In the genomic region with DNA sequence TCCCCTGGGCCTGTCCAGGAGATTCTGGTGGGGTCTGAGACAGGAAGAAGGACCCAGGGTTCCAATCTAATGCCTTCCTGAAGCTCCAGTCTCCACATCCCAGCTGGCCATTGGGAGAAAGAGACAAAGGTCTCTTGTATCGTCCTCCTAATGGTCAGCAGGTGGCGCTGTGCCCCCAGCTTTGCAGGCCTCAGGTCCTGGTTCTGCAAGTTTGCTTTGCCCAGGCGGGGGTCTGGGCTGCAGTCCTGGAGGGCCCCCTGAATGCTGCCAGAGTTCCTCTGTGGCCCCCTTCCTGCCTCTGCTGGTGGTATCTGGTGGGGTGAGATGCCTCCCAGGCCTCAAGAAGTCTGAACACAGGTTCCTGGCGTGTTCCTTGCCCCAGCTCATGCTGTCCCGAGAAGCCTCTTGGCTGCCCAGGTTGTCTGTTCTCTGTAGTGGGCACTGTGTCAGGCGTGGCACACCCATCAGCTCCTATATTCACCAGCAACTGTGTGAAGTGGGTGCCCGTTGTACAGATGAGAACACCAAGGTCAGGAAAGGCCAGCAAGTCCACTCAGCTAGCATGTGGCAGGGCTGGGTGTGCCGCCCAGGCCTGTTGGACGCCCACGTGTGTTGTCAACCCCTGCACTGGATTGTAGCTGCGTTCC, we compare ENCODE assay signal across 1 cellular context.
TF ChIP-seq lines count a peak whose summit lies in the region.

No MANE protein-coding gene starts in this region.

TF ChIP-seq in K562, 482 proteins besides CTCF, POLR2A, EP300 and RAD21 (continues in another document):
- TF ChIP-seq HNRNPL (IDR thresholded peaks at IDR 0.05; ENCODE audit: low read depth, low read length) (no peak), CHCHD3 (CRISPR knock-in tag; IDR thresholded peaks at IDR 0.05) (no peak), TCF7L2 (IDR thresholded peaks at IDR 0.05; ENCODE audit: low read depth, low read length) (no peak), ZNF316 (IDR thresholded peaks at IDR 0.05) (no peak), KDM5B (IDR thresholded peaks at IDR 0.05; ENCODE audit: insufficient replicate concordance, low read depth, low read length) (no peak), FOXA1 (IDR thresholded peaks at IDR 0.05; ENCODE audit: borderline replicate concordance) (no peak), JUND (IDR thresholded peaks at IDR 0.05; ENCODE audit: borderline replicate concordance, low read depth, low read length) (0 out of 2 replicates have a peak, but pooled peaks have one; percentile 10), JUND (tag; IDR thresholded peaks at IDR 0.05; ENCODE audit: borderline replicate concordance, low read depth, low read length) (no peak; the same call in 2 of the 3 replicates), SP2 (IDR thresholded peaks at IDR 0.05; ENCODE audit: extremely low read depth, low read depth, low read length, poor library complexity, severe bottlenecking) (no peak), POLR3A (IDR thresholded peaks at IDR 0.05; ENCODE audit: borderline replicate concordance, extremely low read depth, insufficient read depth, insufficient read length) (no peak), MEF2A (IDR thresholded peaks at IDR 0.05; ENCODE audit: control insufficient read depth, low read depth, low read length) (no peak), ZNF668 (CRISPR knock-in tag; IDR thresholded peaks at IDR 0.05) (no peak), U2AF2 (optimal IDR thresholded peaks at IDR 0.05; ENCODE audit: low read depth, low read length) (no peak), KHSRP (IDR thresholded peaks at IDR 0.05) (no peak), ZNF124 (CRISPR knock-in tag; IDR thresholded peaks at IDR 0.05) (no peak), ZBTB7A (IDR thresholded peaks at IDR 0.05; ENCODE audit: borderline replicate concordance, control insufficient read depth, low read depth, low read length) (peak; percentile 75; the same call in 1 of the 2 replicates), NONO (IDR thresholded peaks at IDR 0.05; ENCODE audit: low read depth in 2 of 2, low read length in 1 of 2) (no peak), FOXP1 (CRISPR knock-in tag; IDR thresholded peaks at IDR 0.05) (no peak), HDAC2 (IDR thresholded peaks at IDR 0.05) (peak; percentile 14; the same call in 1 of the 2 replicates), BRD9 (IDR thresholded peaks at IDR 0.05; ENCODE audit: low read depth, partially characterized antibody) (peak; percentile 47), ZNF785 (CRISPR knock-in tag; IDR thresholded peaks at IDR 0.05) (no peak), PRMT5 (CRISPR knock-in tag; IDR thresholded peaks at IDR 0.05) (no peak), NFIC (IDR thresholded peaks at IDR 0.05) (no peak), XRCC4 (IDR thresholded peaks at IDR 0.05; ENCODE audit: extremely low read depth, insufficient read depth, insufficient read length) (no peak), HNRNPH1 (optimal IDR thresholded peaks at IDR 0.05; ENCODE audit: low read depth, low read length) (no peak), C11orf30 (IDR thresholded peaks at IDR 0.05; ENCODE audit: low read depth) (no peak), SNIP1 (IDR thresholded peaks at IDR 0.05; ENCODE audit: low read depth) (no peak), ZNF764 (CRISPR knock-in tag; IDR thresholded peaks at IDR 0.05; ENCODE audit: low read depth) (no peak), ZNF12 (CRISPR knock-in tag; IDR thresholded peaks at IDR 0.05) (no peak), KLF16 (IDR thresholded peaks at IDR 0.05) (no peak), DIDO1 (tag; IDR thresholded peaks at IDR 0.05; ENCODE audit: low read depth) (no peak), ZNF253 (CRISPR knock-in tag; conservative IDR thresholded peaks at IDR 0.05) (no peak), PHB (CRISPR knock-in tag; IDR thresholded peaks at IDR 0.05) (no peak), SRSF3 (IDR thresholded peaks at IDR 0.05; ENCODE audit: insufficient read depth, low read length) (no peak), ATF7 (IDR thresholded peaks at IDR 0.05) (peak; percentile 30; the same call in 1 of the 2 replicates), ZNF24 (IDR thresholded peaks at IDR 0.05) (0 out of 2 replicates have a peak, but pooled peaks have one; percentile 18), RBM25 (IDR thresholded peaks at IDR 0.05; ENCODE audit: low read depth, low read length, severe bottlenecking) (peak; percentile 58), CREBBP (IDR thresholded peaks at IDR 0.05; ENCODE audit: low read depth, low read length) (no peak), MCM2 (IDR thresholded peaks at IDR 0.05; ENCODE audit: low read depth) (no peak), IFI16 (CRISPR knock-in tag; IDR thresholded peaks at IDR 0.05) (no peak), LEF1 (IDR thresholded peaks at IDR 0.05) (no peak)
- TF ChIP-seq, protein P1, sequence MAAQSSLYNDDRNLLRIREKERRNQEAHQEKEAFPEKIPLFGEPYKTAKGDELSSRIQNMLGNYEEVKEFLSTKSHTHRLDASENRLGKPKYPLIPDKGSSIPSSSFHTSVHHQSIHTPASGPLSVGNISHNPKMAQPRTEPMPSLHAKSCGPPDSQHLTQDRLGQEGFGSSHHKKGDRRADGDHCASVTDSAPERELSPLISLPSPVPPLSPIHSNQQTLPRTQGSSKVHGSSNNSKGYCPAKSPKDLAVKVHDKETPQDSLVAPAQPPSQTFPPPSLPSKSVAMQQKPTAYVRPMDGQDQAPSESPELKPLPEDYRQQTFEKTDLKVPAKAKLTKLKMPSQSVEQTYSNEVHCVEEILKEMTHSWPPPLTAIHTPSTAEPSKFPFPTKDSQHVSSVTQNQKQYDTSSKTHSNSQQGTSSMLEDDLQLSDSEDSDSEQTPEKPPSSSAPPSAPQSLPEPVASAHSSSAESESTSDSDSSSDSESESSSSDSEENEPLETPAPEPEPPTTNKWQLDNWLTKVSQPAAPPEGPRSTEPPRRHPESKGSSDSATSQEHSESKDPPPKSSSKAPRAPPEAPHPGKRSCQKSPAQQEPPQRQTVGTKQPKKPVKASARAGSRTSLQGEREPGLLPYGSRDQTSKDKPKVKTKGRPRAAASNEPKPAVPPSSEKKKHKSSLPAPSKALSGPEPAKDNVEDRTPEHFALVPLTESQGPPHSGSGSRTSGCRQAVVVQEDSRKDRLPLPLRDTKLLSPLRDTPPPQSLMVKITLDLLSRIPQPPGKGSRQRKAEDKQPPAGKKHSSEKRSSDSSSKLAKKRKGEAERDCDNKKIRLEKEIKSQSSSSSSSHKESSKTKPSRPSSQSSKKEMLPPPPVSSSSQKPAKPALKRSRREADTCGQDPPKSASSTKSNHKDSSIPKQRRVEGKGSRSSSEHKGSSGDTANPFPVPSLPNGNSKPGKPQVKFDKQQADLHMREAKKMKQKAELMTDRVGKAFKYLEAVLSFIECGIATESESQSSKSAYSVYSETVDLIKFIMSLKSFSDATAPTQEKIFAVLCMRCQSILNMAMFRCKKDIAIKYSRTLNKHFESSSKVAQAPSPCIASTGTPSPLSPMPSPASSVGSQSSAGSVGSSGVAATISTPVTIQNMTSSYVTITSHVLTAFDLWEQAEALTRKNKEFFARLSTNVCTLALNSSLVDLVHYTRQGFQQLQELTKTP (IDR thresholded peaks at IDR 0.05; ENCODE audit: low read depth in 1 of 2, partially characterized antibody in 2 of 2) = no peak
- TF ChIP-seq, protein P2, sequence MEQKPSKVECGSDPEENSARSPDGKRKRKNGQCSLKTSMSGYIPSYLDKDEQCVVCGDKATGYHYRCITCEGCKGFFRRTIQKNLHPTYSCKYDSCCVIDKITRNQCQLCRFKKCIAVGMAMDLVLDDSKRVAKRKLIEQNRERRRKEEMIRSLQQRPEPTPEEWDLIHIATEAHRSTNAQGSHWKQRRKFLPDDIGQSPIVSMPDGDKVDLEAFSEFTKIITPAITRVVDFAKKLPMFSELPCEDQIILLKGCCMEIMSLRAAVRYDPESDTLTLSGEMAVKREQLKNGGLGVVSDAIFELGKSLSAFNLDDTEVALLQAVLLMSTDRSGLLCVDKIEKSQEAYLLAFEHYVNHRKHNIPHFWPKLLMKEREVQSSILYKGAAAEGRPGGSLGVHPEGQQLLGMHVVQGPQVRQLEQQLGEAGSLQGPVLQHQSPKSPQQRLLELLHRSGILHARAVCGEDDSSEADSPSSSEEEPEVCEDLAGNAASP (IDR thresholded peaks at IDR 0.05) = no peak
- TF ChIP-seq, protein P3, sequence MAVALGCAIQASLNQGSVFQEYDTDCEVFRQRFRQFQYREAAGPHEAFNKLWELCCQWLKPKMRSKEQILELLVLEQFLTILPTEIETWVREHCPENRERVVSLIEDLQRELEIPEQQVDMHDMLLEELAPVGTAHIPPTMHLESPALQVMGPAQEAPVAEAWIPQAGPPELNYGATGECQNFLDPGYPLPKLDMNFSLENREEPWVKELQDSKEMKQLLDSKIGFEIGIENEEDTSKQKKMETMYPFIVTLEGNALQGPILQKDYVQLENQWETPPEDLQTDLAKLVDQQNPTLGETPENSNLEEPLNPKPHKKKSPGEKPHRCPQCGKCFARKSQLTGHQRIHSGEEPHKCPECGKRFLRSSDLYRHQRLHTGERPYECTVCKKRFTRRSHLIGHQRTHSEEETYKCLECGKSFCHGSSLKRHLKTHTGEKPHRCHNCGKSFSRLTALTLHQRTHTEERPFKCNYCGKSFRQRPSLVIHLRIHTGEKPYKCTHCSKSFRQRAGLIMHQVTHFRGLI (CRISPR knock-in tag; IDR thresholded peaks at IDR 0.05) = no peak
- TF ChIP-seq, protein P4, sequence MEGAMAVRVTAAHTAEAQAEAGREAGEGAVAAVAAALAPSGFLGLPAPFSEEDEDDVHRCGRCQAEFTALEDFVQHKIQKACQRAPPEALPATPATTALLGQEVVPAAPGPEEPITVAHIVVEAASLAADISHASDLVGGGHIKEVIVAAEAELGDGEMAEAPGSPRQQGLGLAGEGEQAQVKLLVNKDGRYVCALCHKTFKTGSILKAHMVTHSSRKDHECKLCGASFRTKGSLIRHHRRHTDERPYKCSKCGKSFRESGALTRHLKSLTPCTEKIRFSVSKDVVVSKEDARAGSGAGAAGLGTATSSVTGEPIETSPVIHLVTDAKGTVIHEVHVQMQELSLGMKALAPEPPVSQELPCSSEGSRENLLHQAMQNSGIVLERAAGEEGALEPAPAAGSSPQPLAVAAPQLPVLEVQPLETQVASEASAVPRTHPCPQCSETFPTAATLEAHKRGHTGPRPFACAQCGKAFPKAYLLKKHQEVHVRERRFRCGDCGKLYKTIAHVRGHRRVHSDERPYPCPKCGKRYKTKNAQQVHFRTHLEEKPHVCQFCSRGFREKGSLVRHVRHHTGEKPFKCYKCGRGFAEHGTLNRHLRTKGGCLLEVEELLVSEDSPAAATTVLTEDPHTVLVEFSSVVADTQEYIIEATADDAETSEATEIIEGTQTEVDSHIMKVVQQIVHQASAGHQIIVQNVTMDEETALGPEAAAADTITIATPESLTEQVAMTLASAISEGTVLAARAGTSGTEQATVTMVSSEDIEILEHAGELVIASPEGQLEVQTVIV (CRISPR knock-in tag; IDR thresholded peaks at IDR 0.05; ENCODE audit: borderline replicate concordance) = no peak
- TF ChIP-seq, protein P5, sequence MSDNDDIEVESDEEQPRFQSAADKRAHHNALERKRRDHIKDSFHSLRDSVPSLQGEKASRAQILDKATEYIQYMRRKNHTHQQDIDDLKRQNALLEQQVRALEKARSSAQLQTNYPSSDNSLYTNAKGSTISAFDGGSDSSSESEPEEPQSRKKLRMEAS (CRISPR knock-in tag; IDR thresholded peaks at IDR 0.05) = no peak
- TF ChIP-seq, protein P6, sequence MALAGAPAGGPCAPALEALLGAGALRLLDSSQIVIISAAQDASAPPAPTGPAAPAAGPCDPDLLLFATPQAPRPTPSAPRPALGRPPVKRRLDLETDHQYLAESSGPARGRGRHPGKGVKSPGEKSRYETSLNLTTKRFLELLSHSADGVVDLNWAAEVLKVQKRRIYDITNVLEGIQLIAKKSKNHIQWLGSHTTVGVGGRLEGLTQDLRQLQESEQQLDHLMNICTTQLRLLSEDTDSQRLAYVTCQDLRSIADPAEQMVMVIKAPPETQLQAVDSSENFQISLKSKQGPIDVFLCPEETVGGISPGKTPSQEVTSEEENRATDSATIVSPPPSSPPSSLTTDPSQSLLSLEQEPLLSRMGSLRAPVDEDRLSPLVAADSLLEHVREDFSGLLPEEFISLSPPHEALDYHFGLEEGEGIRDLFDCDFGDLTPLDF (CRISPR knock-in tag; IDR thresholded peaks at IDR 0.05) = no peak
- TF ChIP-seq, protein P7, sequence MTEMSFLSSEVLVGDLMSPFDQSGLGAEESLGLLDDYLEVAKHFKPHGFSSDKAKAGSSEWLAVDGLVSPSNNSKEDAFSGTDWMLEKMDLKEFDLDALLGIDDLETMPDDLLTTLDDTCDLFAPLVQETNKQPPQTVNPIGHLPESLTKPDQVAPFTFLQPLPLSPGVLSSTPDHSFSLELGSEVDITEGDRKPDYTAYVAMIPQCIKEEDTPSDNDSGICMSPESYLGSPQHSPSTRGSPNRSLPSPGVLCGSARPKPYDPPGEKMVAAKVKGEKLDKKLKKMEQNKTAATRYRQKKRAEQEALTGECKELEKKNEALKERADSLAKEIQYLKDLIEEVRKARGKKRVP (CRISPR knock-in tag; IDR thresholded peaks at IDR 0.05) = no peak
- TF ChIP-seq, protein P8, sequence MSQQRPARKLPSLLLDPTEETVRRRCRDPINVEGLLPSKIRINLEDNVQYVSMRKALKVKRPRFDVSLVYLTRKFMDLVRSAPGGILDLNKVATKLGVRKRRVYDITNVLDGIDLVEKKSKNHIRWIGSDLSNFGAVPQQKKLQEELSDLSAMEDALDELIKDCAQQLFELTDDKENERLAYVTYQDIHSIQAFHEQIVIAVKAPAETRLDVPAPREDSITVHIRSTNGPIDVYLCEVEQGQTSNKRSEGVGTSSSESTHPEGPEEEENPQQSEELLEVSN (IDR thresholded peaks at IDR 0.05; ENCODE audit: borderline replicate concordance in 1 of 2, extremely low read depth in 1 of 2, insufficient read depth in 1 of 2, insufficient read length in 1 of 2, low read depth in 1 of 2, low read length in 1 of 2, poor library complexity in 1 of 2, severe bottlenecking in 1 of 2) = no peak
- TF ChIP-seq, protein P9, sequence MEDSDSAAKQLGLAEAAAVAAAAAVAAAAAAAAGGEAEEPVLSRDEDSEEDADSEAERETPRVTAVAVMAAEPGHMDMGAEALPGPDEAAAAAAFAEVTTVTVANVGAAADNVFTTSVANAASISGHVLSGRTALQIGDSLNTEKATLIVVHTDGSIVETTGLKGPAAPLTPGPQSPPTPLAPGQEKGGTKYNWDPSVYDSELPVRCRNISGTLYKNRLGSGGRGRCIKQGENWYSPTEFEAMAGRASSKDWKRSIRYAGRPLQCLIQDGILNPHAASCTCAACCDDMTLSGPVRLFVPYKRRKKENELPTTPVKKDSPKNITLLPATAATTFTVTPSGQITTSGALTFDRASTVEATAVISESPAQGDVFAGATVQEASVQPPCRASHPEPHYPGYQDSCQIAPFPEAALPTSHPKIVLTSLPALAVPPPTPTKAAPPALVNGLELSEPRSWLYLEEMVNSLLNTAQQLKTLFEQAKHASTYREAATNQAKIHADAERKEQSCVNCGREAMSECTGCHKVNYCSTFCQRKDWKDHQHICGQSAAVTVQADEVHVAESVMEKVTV (CRISPR knock-in tag; IDR thresholded peaks at IDR 0.05) = peak; percentile 56
- TF ChIP-seq, protein P10, sequence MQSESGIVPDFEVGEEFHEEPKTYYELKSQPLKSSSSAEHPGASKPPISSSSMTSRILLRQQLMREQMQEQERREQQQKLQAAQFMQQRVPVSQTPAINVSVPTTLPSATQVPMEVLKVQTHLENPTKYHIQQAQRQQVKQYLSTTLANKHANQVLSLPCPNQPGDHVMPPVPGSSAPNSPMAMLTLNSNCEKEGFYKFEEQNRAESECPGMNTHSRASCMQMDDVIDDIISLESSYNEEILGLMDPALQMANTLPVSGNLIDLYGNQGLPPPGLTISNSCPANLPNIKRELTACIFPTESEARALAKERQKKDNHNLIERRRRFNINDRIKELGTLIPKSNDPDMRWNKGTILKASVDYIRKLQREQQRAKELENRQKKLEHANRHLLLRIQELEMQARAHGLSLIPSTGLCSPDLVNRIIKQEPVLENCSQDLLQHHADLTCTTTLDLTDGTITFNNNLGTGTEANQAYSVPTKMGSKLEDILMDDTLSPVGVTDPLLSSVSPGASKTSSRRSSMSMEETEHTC (IDR thresholded peaks at IDR 0.05) = 0 out of 2 replicates have a peak, but pooled peaks have one; percentile 9
